ENCODE assay signal across 12 cellular contexts in the genomic region with DNA sequence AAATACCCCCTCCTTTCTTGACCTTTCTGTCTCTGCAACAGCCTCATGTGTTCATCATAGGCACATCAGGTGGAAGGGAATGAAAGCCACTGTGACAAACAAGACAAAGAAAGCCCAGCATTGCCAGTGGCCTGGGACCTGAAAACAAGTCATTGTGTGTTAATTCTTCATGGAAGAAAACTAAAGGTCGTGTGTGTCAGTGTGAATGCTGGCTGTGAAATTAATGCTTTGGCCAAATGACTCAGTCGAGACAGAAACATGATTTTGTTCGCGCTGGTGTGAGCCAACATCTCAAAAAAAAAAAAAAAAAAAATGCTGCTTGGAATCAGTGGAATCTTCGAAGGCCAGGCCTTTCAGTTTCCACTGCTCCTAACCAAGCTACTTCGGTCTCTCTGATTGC.
DNase-seq lines count a peak whose midpoint lies in the region; TF ChIP-seq lines count a peak whose summit lies in the region.
"Had no signal": no experiment of that assay in that cellular context is flagged by ENCODE, and none has a peak within 500 bp of the region (broad histone marks: within the 10 kb centered on the region; RNA-seq: fewer than 3 reads in every experiment).

No MANE protein-coding gene starts in this region.

- no peak for TF ChIP-seq POLR2A in testis (IDR thresholded peaks at IDR 0.05)

- TF ChIP-seq CTCF in fibroblast of mammary gland (conservative IDR thresholded peaks at IDR 0.05; ENCODE audit: control insufficient read depth, insufficient read depth, low read depth, low read length) (no peak), testis (IDR thresholded peaks at IDR 0.05) (no peak)

- DNase-seq in fibroblast of mammary gland (ENCODE audit: low read depth): peak; percentile 70
- no peak for DNase-seq in testis
- DNase-seq in 8988T: no peak
- no peak for DNase-seq in NCI-H1930 (lab: John Stamatoyannopoulos, UW)
- no peak for DNase-seq in stimulated activated CD4-positive, alpha-beta T cell treated with anti-CD3 and anti-CD28 coated beads, Interleukin-4, amount 100 ng/mL, for 24 hours
- DNase-seq: activated naive CD4-positive, alpha-beta T cell treated with anti-CD3 and anti-CD28 coated beads, Interleukin-2, amount 50 U/mL, for 16 hours; effector memory CD4-positive, alpha-beta T cell; NCI-H187; stimulated activated CD4-positive, alpha-beta T cell treated with anti-CD3 and anti-CD28 coated beads, Interleukin-12 subunit alpha, Interleukin-12 subunit beta, amount 100 ng/mL, for 4 hours; stimulated activated CD8-positive, alpha-beta memory T cell treated with anti-CD3 and anti-CD28 coated beads, Interleukin-4, amount 100 ng/mL, for 48 hours had no signal

- intact Hi-C loops in testis (cut with DNase I; ENCODE audit: low total_unique reads): no loop called here

- no peaks in the 10 kb centered on the region for H3K36me3 ChIP-seq in muscle layer of duodenum (ENCODE audit: control insufficient read depth in 1 of 2, insufficient read depth in 2 of 2, low read length in 2 of 2)
- no peaks in the 10 kb centered on the region for H3K36me3 ChIP-seq in testis (ENCODE audit: low read depth, missing control alignments)

- H3K27ac ChIP-seq in angular gyrus (ENCODE audit: low read depth, low read length) (peak overlapping the region; percentile 86), muscle layer of duodenum (ENCODE audit: low read length) (peak overlapping the region; percentile 28), testis (peak overlapping the region; percentile 65 to 75)

- H3K27me3 ChIP-seq in muscle layer of duodenum (ENCODE audit: low read depth, low read length) (no peaks in the 10 kb centered on the region), testis (no peaks in the 10 kb centered on the region)

- no peaks in the 10 kb centered on the region for H3K9me3 ChIP-seq in muscle layer of duodenum (ENCODE audit: control insufficient read depth in 1 of 2, low read length in 2 of 2)
- no peaks in the 10 kb centered on the region for H3K9me3 ChIP-seq in testis

- 44 to 53% methylated on average over 6 of the region's 6 CpGs for WGBS in testis, 2 donors

- no peak overlapping the region for H3K4me3 ChIP-seq in fibroblast of mammary gland (ENCODE audit: control insufficient read depth, low read depth, low read length)
- H3K4me3 ChIP-seq in muscle layer of duodenum (ENCODE audit: low read depth in 1 of 2, low read length in 2 of 2): no peak overlapping the region
- H3K4me3 ChIP-seq in testis: no peak overlapping the region

- H3K4me1 ChIP-seq in muscle layer of duodenum (ENCODE audit: control insufficient read depth in 1 of 2, insufficient read depth in 2 of 2, low read length in 2 of 2) (peaks cover 0 to 30% of the 10 kb centered on the region in 2 donors), testis (peaks cover 16% of the 10 kb centered on the region)

Comparison
In these comparisons a context has a peak if more than half of its experiments do, and no peak if none do; other contexts are left out.
1. H3K27ac ChIP-seq: peak in every context shown above with its lines; median percentile 86 in angular gyrus; 70 in testis; 28 in muscle layer of duodenum.